ENCODE assay signal across 1 cellular context in the genomic region with DNA sequence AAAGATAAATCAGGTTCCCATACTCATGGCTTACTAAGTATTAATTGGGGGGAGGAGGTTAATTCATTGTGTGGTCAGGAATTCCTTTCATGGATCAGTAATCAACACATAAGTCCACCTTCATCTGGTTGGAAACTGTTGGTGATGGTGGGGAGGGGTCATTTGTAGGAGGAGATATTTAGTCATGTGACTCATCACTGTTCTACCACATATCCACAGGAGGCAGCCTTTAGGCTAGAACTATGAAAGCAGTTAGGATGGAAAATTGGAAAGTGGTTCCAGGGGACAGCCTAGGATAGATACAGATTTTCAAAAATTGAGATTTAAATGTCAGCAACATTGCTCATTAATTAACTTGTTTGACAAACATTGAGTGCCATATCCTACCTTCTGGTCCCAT.
TF ChIP-seq lines count a peak whose summit lies in the region.

No MANE protein-coding gene starts in this region.

TF ChIP-seq in K562, 482 proteins besides CTCF, POLR2A, EP300 and RAD21:
- TF ChIP-seq, protein P1, sequence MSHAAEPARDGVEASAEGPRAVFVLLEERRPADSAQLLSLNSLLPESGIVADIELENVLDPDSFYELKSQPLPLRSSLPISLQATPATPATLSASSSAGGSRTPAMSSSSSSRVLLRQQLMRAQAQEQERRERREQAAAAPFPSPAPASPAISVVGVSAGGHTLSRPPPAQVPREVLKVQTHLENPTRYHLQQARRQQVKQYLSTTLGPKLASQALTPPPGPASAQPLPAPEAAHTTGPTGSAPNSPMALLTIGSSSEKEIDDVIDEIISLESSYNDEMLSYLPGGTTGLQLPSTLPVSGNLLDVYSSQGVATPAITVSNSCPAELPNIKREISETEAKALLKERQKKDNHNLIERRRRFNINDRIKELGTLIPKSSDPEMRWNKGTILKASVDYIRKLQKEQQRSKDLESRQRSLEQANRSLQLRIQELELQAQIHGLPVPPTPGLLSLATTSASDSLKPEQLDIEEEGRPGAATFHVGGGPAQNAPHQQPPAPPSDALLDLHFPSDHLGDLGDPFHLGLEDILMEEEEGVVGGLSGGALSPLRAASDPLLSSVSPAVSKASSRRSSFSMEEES (CRISPR knock-in tag; IDR thresholded peaks at IDR 0.05), result peak; percentile 86
- TF ChIP-seq JUNB (CRISPR knock-in tag; conservative IDR thresholded peaks at IDR 0.05), result no peak
- TF ChIP-seq L3MBTL2 (IDR thresholded peaks at IDR 0.05), result no peak
- TF ChIP-seq GABPB2 (CRISPR knock-in tag; conservative IDR thresholded peaks at IDR 0.05), result no peak
- no peak for TF ChIP-seq MYBL2 (IDR thresholded peaks at IDR 0.05; ENCODE audit: low read depth)
- TF ChIP-seq MYBL2 (CRISPR knock-in tag; IDR thresholded peaks at IDR 0.05; ENCODE audit: borderline replicate concordance), result no peak
- TF ChIP-seq, protein P2, sequence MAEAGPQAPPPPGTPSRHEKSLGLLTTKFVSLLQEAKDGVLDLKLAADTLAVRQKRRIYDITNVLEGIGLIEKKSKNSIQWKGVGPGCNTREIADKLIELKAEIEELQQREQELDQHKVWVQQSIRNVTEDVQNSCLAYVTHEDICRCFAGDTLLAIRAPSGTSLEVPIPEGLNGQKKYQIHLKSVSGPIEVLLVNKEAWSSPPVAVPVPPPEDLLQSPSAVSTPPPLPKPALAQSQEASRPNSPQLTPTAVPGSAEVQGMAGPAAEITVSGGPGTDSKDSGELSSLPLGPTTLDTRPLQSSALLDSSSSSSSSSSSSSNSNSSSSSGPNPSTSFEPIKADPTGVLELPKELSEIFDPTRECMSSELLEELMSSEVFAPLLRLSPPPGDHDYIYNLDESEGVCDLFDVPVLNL (CRISPR knock-in tag; IDR thresholded peaks at IDR 0.05; ENCODE audit: low read depth), result no peak
- no peak for TF ChIP-seq POLR2AphosphoS2 (IDR thresholded peaks at IDR 0.05; ENCODE audit: low read length)
- TF ChIP-seq ARID2 (IDR thresholded peaks at IDR 0.05), result no peak
- TF ChIP-seq, protein P3, sequence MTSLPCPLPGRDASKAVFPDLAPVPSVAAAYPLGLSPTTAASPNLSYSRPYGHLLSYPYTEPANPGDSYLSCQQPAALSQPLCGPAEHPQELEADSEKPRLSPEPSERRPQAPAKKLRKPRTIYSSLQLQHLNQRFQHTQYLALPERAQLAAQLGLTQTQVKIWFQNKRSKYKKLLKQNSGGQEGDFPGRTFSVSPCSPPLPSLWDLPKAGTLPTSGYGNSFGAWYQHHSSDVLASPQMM (CRISPR knock-in tag; IDR thresholded peaks at IDR 0.05), result no peak
- TF ChIP-seq, protein P4, sequence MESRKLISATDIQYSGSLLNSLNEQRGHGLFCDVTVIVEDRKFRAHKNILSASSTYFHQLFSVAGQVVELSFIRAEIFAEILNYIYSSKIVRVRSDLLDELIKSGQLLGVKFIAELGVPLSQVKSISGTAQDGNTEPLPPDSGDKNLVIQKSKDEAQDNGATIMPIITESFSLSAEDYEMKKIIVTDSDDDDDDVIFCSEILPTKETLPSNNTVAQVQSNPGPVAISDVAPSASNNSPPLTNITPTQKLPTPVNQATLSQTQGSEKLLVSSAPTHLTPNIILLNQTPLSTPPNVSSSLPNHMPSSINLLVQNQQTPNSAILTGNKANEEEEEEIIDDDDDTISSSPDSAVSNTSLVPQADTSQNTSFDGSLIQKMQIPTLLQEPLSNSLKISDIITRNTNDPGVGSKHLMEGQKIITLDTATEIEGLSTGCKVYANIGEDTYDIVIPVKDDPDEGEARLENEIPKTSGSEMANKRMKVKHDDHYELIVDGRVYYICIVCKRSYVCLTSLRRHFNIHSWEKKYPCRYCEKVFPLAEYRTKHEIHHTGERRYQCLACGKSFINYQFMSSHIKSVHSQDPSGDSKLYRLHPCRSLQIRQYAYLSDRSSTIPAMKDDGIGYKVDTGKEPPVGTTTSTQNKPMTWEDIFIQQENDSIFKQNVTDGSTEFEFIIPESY (CRISPR knock-in tag; IDR thresholded peaks at IDR 0.05), result no peak
- TF ChIP-seq ZNF263 (CRISPR knock-in tag; IDR thresholded peaks at IDR 0.05; ENCODE audit: borderline replicate concordance), result no peak
- TF ChIP-seq, protein P5, sequence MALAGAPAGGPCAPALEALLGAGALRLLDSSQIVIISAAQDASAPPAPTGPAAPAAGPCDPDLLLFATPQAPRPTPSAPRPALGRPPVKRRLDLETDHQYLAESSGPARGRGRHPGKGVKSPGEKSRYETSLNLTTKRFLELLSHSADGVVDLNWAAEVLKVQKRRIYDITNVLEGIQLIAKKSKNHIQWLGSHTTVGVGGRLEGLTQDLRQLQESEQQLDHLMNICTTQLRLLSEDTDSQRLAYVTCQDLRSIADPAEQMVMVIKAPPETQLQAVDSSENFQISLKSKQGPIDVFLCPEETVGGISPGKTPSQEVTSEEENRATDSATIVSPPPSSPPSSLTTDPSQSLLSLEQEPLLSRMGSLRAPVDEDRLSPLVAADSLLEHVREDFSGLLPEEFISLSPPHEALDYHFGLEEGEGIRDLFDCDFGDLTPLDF (CRISPR knock-in tag; IDR thresholded peaks at IDR 0.05), result no peak
- TF ChIP-seq RAD51 (IDR thresholded peaks at IDR 0.05; ENCODE audit: borderline replicate concordance, low read depth), result peak; percentile 31; the same call in 1 of the 2 replicates
- TF ChIP-seq, protein P6, sequence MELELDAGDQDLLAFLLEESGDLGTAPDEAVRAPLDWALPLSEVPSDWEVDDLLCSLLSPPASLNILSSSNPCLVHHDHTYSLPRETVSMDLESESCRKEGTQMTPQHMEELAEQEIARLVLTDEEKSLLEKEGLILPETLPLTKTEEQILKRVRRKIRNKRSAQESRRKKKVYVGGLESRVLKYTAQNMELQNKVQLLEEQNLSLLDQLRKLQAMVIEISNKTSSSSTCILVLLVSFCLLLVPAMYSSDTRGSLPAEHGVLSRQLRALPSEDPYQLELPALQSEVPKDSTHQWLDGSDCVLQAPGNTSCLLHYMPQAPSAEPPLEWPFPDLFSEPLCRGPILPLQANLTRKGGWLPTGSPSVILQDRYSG (tag; conservative IDR thresholded peaks at IDR 0.05; ENCODE audit: low read depth), result no peak
